ENCODE assay signal across 13 cellular contexts in genomic region chr3:11570251-11570650, GRCh38.
A peak's percentile ranks its signal among the peaks of the same experiment; 100 is the strongest.
DNase-seq lines count a peak whose midpoint lies in the region; TF ChIP-seq lines count a peak whose summit lies in the region.
"Had no signal": no experiment of that assay in that cellular context is flagged by ENCODE, and none has a peak within 500 bp of the region (broad histone marks: within the 10 kb centered on the region; RNA-seq: fewer than 3 reads in every experiment).

No MANE protein-coding gene starts in this region.

- H3K27ac ChIP-seq in breast epithelium (peak overlapping the region; percentile 93 to 100), mesodermal cell (ENCODE audit: low read depth, low read length, severe bottlenecking) (peak overlapping the region; percentile 16), temporal lobe (ENCODE audit: low read depth, low read length) (peak overlapping the region; percentile 36)
- H3K27ac ChIP-seq: 22Rv1, KMS-11 had no signal

- H3K9me3 ChIP-seq in breast epithelium (no peaks in the 10 kb centered on the region), mesodermal cell (ENCODE audit: control insufficient read depth, low read length) (no peaks in the 10 kb centered on the region)

- no peak for TF ChIP-seq CTCF in breast epithelium (IDR thresholded peaks at IDR 0.05)

- H3K36me3 ChIP-seq in breast epithelium = no peaks in the 10 kb centered on the region
- peaks cover 92% of the 10 kb centered on the region for H3K36me3 ChIP-seq in mesodermal cell (ENCODE audit: control insufficient read depth, insufficient read depth, low read length)

- DNase-seq in NCI-H748 (lab: John Stamatoyannopoulos, UW; ENCODE audit: unreplicated experiment) (peak; percentile 38), NCI-H748 treated with DMSO at 0.1 percent for 48 hours (lab: John Stamatoyannopoulos, UW) (no peak), breast epithelium (ENCODE audit: low spot score in 2 of 2) (no peak), NCI-H345 (lab: John Stamatoyannopoulos, UW) (no peak), OCI-M1 (lab: John Stamatoyannopoulos, UW) (no peak)
- DNase-seq in activated CD4-positive, alpha-beta T cell treated with anti-CD3 and anti-CD28 coated beads, Interleukin-2, amount 50 U/mL, for 48 hours = no peak
- DNase-seq: activated naive CD8-positive, alpha-beta T cell treated with anti-CD3 and anti-CD28 coated beads, Interleukin-2, amount 10 ng/mL, durations not matched to agents 7 days and 5 days; DND-41; retina had no signal

- 89 to 99% methylated on average over 8 to 9 of the region's 13 CpGs for WGBS in mesodermal cell (ENCODE audit: insufficient coverage in 2 of 2), 2 experiments

- TF ChIP-seq POLR2A in breast epithelium (IDR thresholded peaks at IDR 0.05) = no peak

- H3K4me3 ChIP-seq in breast epithelium (peak overlapping the region in 1 of 3 donors; percentile 23), mesodermal cell (ENCODE audit: extremely low read depth, insufficient read depth, low read length, poor library complexity, severe bottlenecking) (no peak overlapping the region)

- intact Hi-C loops in breast epithelium (cut with DNase I; ENCODE audit: low total_unique reads) = loop anchor here (5.0 kb wide), 1 partner anchor 387 kb away; no protein-coding TSS in a partner anchor

- no peaks in the 10 kb centered on the region for H3K27me3 ChIP-seq in breast epithelium

- H3K4me1 ChIP-seq in breast epithelium (peaks cover 8 to 14% of the 10 kb centered on the region in 2 donors), mesodermal cell (ENCODE audit: control insufficient read depth, insufficient read depth, low read length, poor library complexity, severe bottlenecking) (peaks cover 35% of the 10 kb centered on the region)

Comparison
In these comparisons a context has a peak if more than half of its experiments do, and no peak if none do; other contexts are left out.
1. H3K27ac ChIP-seq: peak in every context shown above with its lines; median percentile 96 in breast epithelium; 36 in temporal lobe; 16 in mesodermal cell.